ENCODE assay signal across 17 cellular contexts in genomic region chr5:58258984-58259684, GRCh38.
DNase-seq lines count a peak whose midpoint lies in the region; ATAC-seq lines count a peak whose summit lies in the region.
"Had no signal": no experiment of that assay in that cellular context is flagged by ENCODE, and none has a peak within 500 bp of the region (broad histone marks: within the 10 kb centered on the region; RNA-seq: fewer than 3 reads in every experiment).

No MANE protein-coding gene starts in this region.

- H2BK120ac ChIP-seq in trophoblast cell (ENCODE audit: insufficient read depth, low read length, poor library complexity): peak overlapping the region; percentile 89

- H2AFZ ChIP-seq in trophoblast cell (ENCODE audit: insufficient read depth, low read length, poor library complexity): no peak overlapping the region

- in situ Hi-C loops in Caki2 (cut with HindIII; ENCODE audit: low pct_unique_long_range_greater_than_20kb, low sequenced_read_pairs): no loop called here

- no peak overlapping the region for H3K23ac ChIP-seq in trophoblast cell (ENCODE audit: low read length)

- no peak overlapping the region for H3K4me3 ChIP-seq in trophoblast cell (ENCODE audit: low read depth, low read length)
- H3K4me3 ChIP-seq: suprapubic skin had no signal

- peak overlapping the region; percentile 73 for H3K14ac ChIP-seq in trophoblast cell (ENCODE audit: low read length)

- H3K9ac ChIP-seq in trophoblast cell (ENCODE audit: low read length): no peak overlapping the region

- no peaks in the 10 kb centered on the region for H3K79me2 ChIP-seq in trophoblast cell (ENCODE audit: control insufficient read depth, insufficient read depth, low read length, poor library complexity)

- H4K12ac ChIP-seq in trophoblast cell (ENCODE audit: low read depth, low read length): no peak overlapping the region

- H3K4me2 ChIP-seq in trophoblast cell (ENCODE audit: low read length): no peak overlapping the region

- no peak overlapping the region for H2AK5ac ChIP-seq in trophoblast cell (ENCODE audit: low read length)

- peak overlapping the region; percentile 73 for H2BK12ac ChIP-seq in trophoblast cell (ENCODE audit: low read length)

- no peak overlapping the region for H4K91ac ChIP-seq in trophoblast cell (ENCODE audit: low read depth, low read length)

- H4K8ac ChIP-seq in trophoblast cell (ENCODE audit: low read depth, low read length): peak overlapping the region; percentile 57

- H3K27me3 ChIP-seq in trophoblast cell (ENCODE audit: insufficient read depth, low read length): no peaks in the 10 kb centered on the region
- H3K27me3 ChIP-seq: suprapubic skin had no signal

- peaks cover 2 to 3% of the 10 kb centered on the region in 2 experiments for H3K4me1 ChIP-seq in trophoblast cell (ENCODE audit: control insufficient read depth in 1 of 2, insufficient read depth in 2 of 2, low read length in 2 of 2)

- H3K18ac ChIP-seq in trophoblast cell (ENCODE audit: low read length): no peak overlapping the region

- H3K36me3 ChIP-seq in trophoblast cell (ENCODE audit: control insufficient read depth in 1 of 2, insufficient read depth in 2 of 2, low read length in 2 of 2): no peaks in the 10 kb centered on the region
- H3K36me3 ChIP-seq: suprapubic skin had no signal

- no peaks in the 10 kb centered on the region for H3K9me3 ChIP-seq in trophoblast cell (ENCODE audit: insufficient read depth, low read depth, low read length)
- H3K9me3 ChIP-seq: suprapubic skin had no signal

- DNase-seq in Caki2 (ENCODE audit: low read depth) (peak; percentile 56), NCI-H460 (ENCODE audit: extremely low read depth, low read depth) (peak; percentile 26), epithelial cell of prostate (ENCODE audit: low read depth, low spot score) (no peak), trophoblast cell (no peak), MV-4-11 (lab: John Stamatoyannopoulos, UW) (no peak), NOMO-1 treated with DMSO at 0.1 percent for 48 hours (lab: John Stamatoyannopoulos, UW; ENCODE audit: unreplicated experiment) (no peak), NCI-H187 treated with DMSO at 0.1 percent for 48 hours (lab: John Stamatoyannopoulos, UW) (no peak)
- DNase-seq: activated CD4-positive, CD25-positive, alpha-beta regulatory T cell; activated gamma-delta T cell treated with Interleukin-2 at 50 U/mL for 16 hours; aorta; left colon; naive B cell; NCI-H446; retina had no signal

- peaks cover 7% of the 10 kb centered on the region for H3K79me1 ChIP-seq in trophoblast cell (ENCODE audit: low read length)

- ATAC-seq in HG03280 (IDR thresholded peaks at IDR 0.05; ENCODE audit: unreplicated experiment): no peak
- ATAC-seq: left colon had no signal

- no peak overlapping the region for H3K4ac ChIP-seq in trophoblast cell (ENCODE audit: low read depth, low read length)

- H3K27ac ChIP-seq in epithelial cell of prostate: peak overlapping the region; percentile 80
- no peak overlapping the region for H3K27ac ChIP-seq in trophoblast cell (ENCODE audit: low read depth, low read length)
- H3K27ac ChIP-seq: coronary artery, suprapubic skin had no signal

- H2BK5ac ChIP-seq in trophoblast cell (ENCODE audit: low read depth, low read length, poor library complexity): no peak overlapping the region

Comparison
In these comparisons a context has a peak if more than half of its experiments do, and no peak if none do; other contexts are left out.
1. DNase-seq: peak in Caki2 (single experiment) and NCI-H460 (single experiment); none in epithelial cell of prostate (single experiment), trophoblast cell (0 of 2), MV-4-11 (single experiment), NOMO-1 treated with DMSO at 0.1 percent for 48 hours (single experiment) and NCI-H187 treated with DMSO at 0.1 percent for 48 hours (single experiment).